Comparison of ENCODE assay signal across 18 cellular contexts in genomic region chr11:14315130-14315529, GRCh38. TPM values are rescaled to one million over a fixed set of nuclear protein-coding genes. Genes with fewer than 3 reads are reported as not detected.
DNase-seq lines count a peak whose midpoint lies in the region; ATAC-seq, FAIRE-seq and TF ChIP-seq lines count a peak whose summit lies in the region.
"Had no signal": no experiment of that assay in that cellular context is flagged by ENCODE, and none has a peak within 500 bp of the region (broad histone marks: within the 10 kb centered on the region; RNA-seq: fewer than 3 reads in every experiment).

No MANE protein-coding gene starts in this region.

- H3K4me1 ChIP-seq in K562 (replicated peaks in 1 of 2; ENCODE audit: control insufficient read depth in 2 of 2, insufficient read depth in 2 of 2, low read length in 2 of 2) (peaks cover 0 to 3% of the 10 kb centered on the region in 2 experiments; a peak in 1 of 5 replicates), breast epithelium (no peaks in the 10 kb centered on the region)

- H3K4me1 Mint-ChIP-seq in activated T-helper 2 cell treated with anti-CD3 and anti-CD28 coated beads, Interferon-gamma antibody, Interleukin-2, Interleukin-4, amounts not matched to agents 10 μg/mL and 5 μg/mL and 100 μg/mL, durations not matched to agents 14 hours and 24 hours and 36 hours (ENCODE audit: low read depth), result peaks cover 36% of the 10 kb centered on the region

- H3K27me3 Mint-ChIP-seq in activated T-helper 2 cell treated with anti-CD3 and anti-CD28 coated beads, Interferon-gamma antibody, Interleukin-2, Interleukin-4, amounts not matched to agents 10 μg/mL and 5 μg/mL and 100 μg/mL, durations not matched to agents 14 hours and 24 hours and 36 hours (ENCODE audit: low read depth), result no peaks in the 10 kb centered on the region
- H3K27me3 Mint-ChIP-seq: activated CD4-positive, alpha-beta T cell treated with anti-CD3 and anti-CD28 coated beads for 36 hours had no signal

- H3K4me3 ChIP-seq in K562 (no peak overlapping the region), breast epithelium (no peak overlapping the region), coronary artery (no peak overlapping the region)
- H3K4me3 ChIP-seq: ovary had no signal

- intact Hi-C loops in K562 (cut with micrococcal nuclease) (no loop called here), breast epithelium (cut with DNase I; ENCODE audit: low total_unique reads) (no loop called here)
- intact Hi-C loops in activated T-helper 2 cell treated with anti-CD3 and anti-CD28 coated beads, Interferon-gamma antibody, Interleukin-2, Interleukin-4, amounts not matched to agents 10 μg/mL and 5 μg/mL and 100 μg/mL, durations not matched to agents 14 hours and 24 hours and 36 hours (cut with micrococcal nuclease), result no loop called here

- no peak for TF ChIP-seq RAD21 in K562 (CRISPR knock-in tag; conservative IDR thresholded peaks at IDR 0.05 in 1 of 2, IDR thresholded peaks at IDR 0.05 in 1 of 2)

- DNase-seq in GM12891 (ENCODE audit: insufficient read length, low spot score) (no peak), K562 (ENCODE audit: extremely low read depth in 1 of 4, low spot score in 3 of 4) (no peak), breast epithelium (ENCODE audit: low spot score in 2 of 2) (no peak), midbrain (lab: John Stamatoyannopoulos, UW) (no peak), coronary artery (ENCODE audit: low spot score) (no peak)
- no peak for DNase-seq in activated T-helper 2 cell treated with anti-CD3 and anti-CD28 coated beads, Interferon-gamma antibody, Interleukin-2, Interleukin-4, amounts not matched to agents 10 μg/mL and 5 μg/mL and 100 μg/mL, durations not matched to agents 14 hours and 24 hours and 36 hours (ENCODE audit: low spot score)
- DNase-seq: activated CD4-positive, alpha-beta T cell treated with anti-CD3 and anti-CD28 coated beads for 36 hours; central memory CD4-positive, alpha-beta T cell; HCEC 1CT; hypothalamus; NCI-H1436 treated with DMSO at 0.1 percent for 48 hours; NCI-H345; ovary; stimulated activated naive CD4-positive, alpha-beta T cell had no signal

- H3K9me3 Mint-ChIP-seq in activated T-helper 2 cell treated with anti-CD3 and anti-CD28 coated beads, Interferon-gamma antibody, Interleukin-2, Interleukin-4, amounts not matched to agents 10 μg/mL and 5 μg/mL and 100 μg/mL, durations not matched to agents 14 hours and 24 hours and 36 hours, result no peaks in the 10 kb centered on the region
- H3K9me3 Mint-ChIP-seq: T-helper 2 cell treated with Interferon-gamma antibody and Interleukin-4, amounts not matched to agents 5 μg/mL and 100 μg/mL, for 36 hours had no signal

- no peak overlapping the region for H3K27ac Mint-ChIP-seq in activated T-helper 2 cell treated with anti-CD3 and anti-CD28 coated beads, Interferon-gamma antibody, Interleukin-2, Interleukin-4, amounts not matched to agents 10 μg/mL and 5 μg/mL and 100 μg/mL, durations not matched to agents 14 hours and 24 hours and 36 hours
- H3K27ac Mint-ChIP-seq: activated CD4-positive, alpha-beta T cell treated with anti-CD3 and anti-CD28 coated beads for 36 hours; T-helper 2 cell treated with Interferon-gamma antibody and Interleukin-4, amounts not matched to agents 5 μg/mL and 100 μg/mL, for 36 hours had no signal

- H3K9me3 ChIP-seq in K562 (replicated peaks; ENCODE audit: control insufficient read depth, insufficient read depth, low read depth, low read length), result no peaks in the 10 kb centered on the region
- H3K9me3 ChIP-seq in breast epithelium, result no peaks in the 10 kb centered on the region
- H3K9me3 ChIP-seq: ovary had no signal

- TF ChIP-seq CTCF in K562 (IDR thresholded peaks at IDR 0.05 in 2 of 3, conservative IDR thresholded peaks at IDR 0.05 in 1 of 3; ENCODE audit: insufficient read depth in 2 of 3, low read depth in 1 of 3, low read length in 3 of 3) (no peak), breast epithelium (IDR thresholded peaks at IDR 0.05) (no peak), coronary artery (IDR thresholded peaks at IDR 0.05) (no peak)

- no peak for TF ChIP-seq EP300 in K562 (IDR thresholded peaks at IDR 0.05; ENCODE audit: low read length)

- H3K27me3 ChIP-seq in K562 (ENCODE audit: control insufficient read depth in 2 of 2, insufficient read depth in 2 of 2, low read length in 2 of 2) (no peaks in the 10 kb centered on the region), breast epithelium (no peaks in the 10 kb centered on the region)
- H3K27me3 ChIP-seq: ovary had no signal

- CTCF ChIA-PET in K562 (lab: Yijun Ruan, JAX; ENCODE audit: low intra/inter-chr PET ratio), result no interaction called here

- no TSS peak for BruUV-seq in K562 (replicated peaks; lab: Mats Ljungman, UMichigan)

- ATAC-seq in GM19395 (IDR thresholded peaks at IDR 0.05; ENCODE audit: unreplicated experiment), result peak; percentile 32
- peak; percentile 34 for ATAC-seq in HG03135 (IDR thresholded peaks at IDR 0.05; ENCODE audit: unreplicated experiment)
- no peak for ATAC-seq in K562
- ATAC-seq: activated CD4-positive, alpha-beta T cell treated with anti-CD3 and anti-CD28 coated beads for 36 hours had no signal

- H3K9ac ChIP-seq in K562 (ENCODE audit: insufficient read depth in 1 of 2, low read depth in 2 of 2, low read length in 2 of 2), result no peak overlapping the region

- POLR2A ChIA-PET in K562 (lab: Yijun Ruan, JAX), result no interaction called here

- no peak overlapping the region for H3K4me2 ChIP-seq in K562 (ENCODE audit: insufficient read depth, low read length)

- in situ Hi-C loops in K562 (cut with MboI), result no loop called here

- H2AFZ ChIP-seq in K562 (ENCODE audit: low read depth, low read length), result no peak overlapping the region

- H3K36me3 Mint-ChIP-seq in activated T-helper 2 cell treated with anti-CD3 and anti-CD28 coated beads, Interferon-gamma antibody, Interleukin-2, Interleukin-4, amounts not matched to agents 10 μg/mL and 5 μg/mL and 100 μg/mL, durations not matched to agents 14 hours and 24 hours and 36 hours (ENCODE audit: low read depth), result peaks cover 5% of the 10 kb centered on the region

- H3K27ac ChIP-seq in K562 (ENCODE audit: extremely low read depth, low read depth, low read length), result no peak overlapping the region
- no peak overlapping the region for H3K27ac ChIP-seq in breast epithelium
- no peak overlapping the region for H3K27ac ChIP-seq in coronary artery
- H3K27ac ChIP-seq: ovary had no signal

- H3K36me3 ChIP-seq in K562 (ENCODE audit: control insufficient read depth, insufficient read depth, low read length) (no peaks in the 10 kb centered on the region), breast epithelium (no peaks in the 10 kb centered on the region)
- H3K36me3 ChIP-seq: ovary had no signal

- H4K20me1 ChIP-seq in K562 (replicated peaks; ENCODE audit: control insufficient read depth, insufficient read depth, low read length), result 0 out of 2 replicates have a peak, but pooled peaks cover 4% of the 10 kb centered on the region

- 48% methylated on average over 2 of the region's 2 CpGs for WGBS in K562 (ENCODE audit: insufficient coverage, low coverage, missing lambda C conversion rate)

- peak; percentile 40 for FAIRE-seq in GM12891 (lab: Jason Lieb, UNC)
- no peak for FAIRE-seq in K562 (lab: Jason Lieb, UNC)
- FAIRE-seq: G401.6 had no signal

- TF ChIP-seq POLR2A in GM12891 (IDR thresholded peaks at IDR 0.05; ENCODE audit: low read depth, low read length), result no peak
- TF ChIP-seq POLR2A in K562 (conservative IDR thresholded peaks at IDR 0.05), result no peak
- TF ChIP-seq POLR2A in breast epithelium (IDR thresholded peaks at IDR 0.05), result no peak

- no peaks in the 10 kb centered on the region for H3K9me1 ChIP-seq in K562 (ENCODE audit: control insufficient read depth, insufficient read depth, low read length)

- H3K79me2 ChIP-seq in K562 (ENCODE audit: control insufficient read depth, insufficient read depth, low read length), result peaks cover 44% of the 10 kb centered on the region; the same call in 2 of the 3 replicates

- no peak overlapping the region for H3K4me3 Mint-ChIP-seq in activated T-helper 2 cell treated with anti-CD3 and anti-CD28 coated beads, Interferon-gamma antibody, Interleukin-2, Interleukin-4, amounts not matched to agents 10 μg/mL and 5 μg/mL and 100 μg/mL, durations not matched to agents 14 hours and 24 hours and 36 hours (ENCODE audit: low read depth)
- H3K4me3 Mint-ChIP-seq: activated CD4-positive, alpha-beta T cell treated with anti-CD3 and anti-CD28 coated beads for 36 hours; T-helper 2 cell treated with Interferon-gamma antibody and Interleukin-4, amounts not matched to agents 5 μg/mL and 100 μg/mL, for 36 hours had no signal

TF ChIP-seq in GM12891, 5 proteins besides CTCF, POLR2A, EP300 and RAD21 (continues in another document):
- TF ChIP-seq POU2F2 (IDR thresholded peaks at IDR 0.05; ENCODE audit: low read depth, low read length) (no peak), SPI1 (IDR thresholded peaks at IDR 0.05; ENCODE audit: low read depth, low read length) (no peak), PAX5 (IDR thresholded peaks at IDR 0.05; ENCODE audit: insufficient read depth, low read length, severe bottlenecking) (no peak)

TF ChIP-seq in K562, 482 proteins besides CTCF, POLR2A, EP300 and RAD21:
- TF ChIP-seq ZNF316 (IDR thresholded peaks at IDR 0.05) (peak; percentile 14; the same call in 1 of the 2 replicates), RUNX1 (IDR thresholded peaks at IDR 0.05; ENCODE audit: low read depth) (no peak)

RNA-seq across cellular contexts. Expression of gene RRAS2, which starts 43.9 kb away (rescaled TPM):
- polyA plus RNA-seq in GM12891 (2012; ENCODE audit: low read depth, missing spikeins), result 24.3 TPM
- 11.3 and 41.3 TPM in 2 replicates for total RNA-seq in K562 (2011; cell fraction: chromatin; rRNA removed; ENCODE audit: low replicate concordance)
- 9.2 and 11.7 TPM in 2 replicates for total RNA-seq in K562 (2011; cell fraction: nucleolus; rRNA removed)
- 22.9 and 46.2 TPM in 2 replicates for total RNA-seq in K562 (2011; cell fraction: nucleoplasm; rRNA removed)
- 36.0 and 37.6 TPM in 2 replicates for total RNA-seq in K562 (2014; rRNA removed)
- total RNA-seq in K562 (2014; rRNA removed; fragmentation: Illumina TruSeq; extraction: Trizol), result 41.9 and 45.9 TPM in 2 replicates
- 29.9 and 30.7 TPM in 2 replicates for total RNA-seq in K562 (2015; rRNA removed; fragmentation: Illumina TruSeq; extraction: Trizol)
- 40.7 and 42.6 TPM in 2 replicates for total RNA-seq in K562 (2021)
- polyA plus RNA-seq in K562 (2011; rRNA removed), result 28.3 and 45.6 TPM in 2 replicates
- 11.6 and 15.2 TPM in 2 replicates for polyA plus RNA-seq in K562 (2011; cell fraction: cytosol; rRNA removed)
- polyA plus RNA-seq in K562 (2011; cell fraction: nucleus; rRNA removed), result 8.0 and 8.8 TPM in 2 replicates
- 23.9 and 29.5 TPM in 2 replicates for polyA plus RNA-seq in K562 (2012)
- 40.2 and 47.5 TPM in 2 replicates for polyA plus RNA-seq in K562 (2014; fragmentation: Illumina TruSeq; extraction: Trizol)
- 10 to 100 TPM in 1 of 2 experiments, 1 to 10 TPM in 1; 9.4 to 10.3 TPM for polyA plus RNA-seq in K562 (2014; fragmentation: Nextera tagmentation; extraction: Ambion mirVana)
- polyA plus RNA-seq in K562 (2014; rRNA removed), result 30.3 and 32.5 TPM in 2 replicates
- polyA minus RNA-seq in K562 (2011; rRNA and poly(A)+ RNA removed), result 43.4 and 45.5 TPM in 2 replicates
- 16.7 and 22.8 TPM in 2 replicates for polyA minus RNA-seq in K562 (2011; cell fraction: cytosol; rRNA and poly(A)+ RNA removed)
- 13.6 and 13.7 TPM in 2 replicates for polyA minus RNA-seq in K562 (2011; cell fraction: nucleus; rRNA and poly(A)+ RNA removed)
- 64.4 and 65.2 TPM in 2 replicates for total RNA-seq in activated T-helper 2 cell treated with anti-CD3 and anti-CD28 coated beads, Interferon-gamma antibody, Interleukin-2, Interleukin-4, amounts not matched to agents 10 μg/mL and 5 μg/mL and 100 μg/mL, durations not matched to agents 14 hours and 24 hours and 36 hours
- total RNA-seq in breast epithelium, result 10 to 100 TPM; 37.4 to 58.1 (median 46.4) TPM
